21 cellular contexts compared by ENCODE assay signal in genomic region chr2:28687640-28688039, GRCh38.
DNase-seq lines count a peak whose midpoint lies in the region; ATAC-seq lines count a peak whose summit lies in the region.
"Had no signal": no experiment of that assay in that cellular context is flagged by ENCODE, and none has a peak within 500 bp of the region (broad histone marks: within the 10 kb centered on the region; RNA-seq: fewer than 3 reads in every experiment).

No MANE protein-coding gene starts in this region.

- ATAC-seq in GM18502 (IDR thresholded peaks at IDR 0.05; ENCODE audit: poor library complexity, unreplicated experiment): no peak
- ATAC-seq: GM23338, Panc1 had no signal

- H3K27me3 Mint-ChIP-seq in activated T-helper 1 cell treated with anti-CD3 and anti-CD28 coated beads, Interleukin-12 subunit alpha, Interleukin-12 subunit beta, Interleukin-2, Interleukin-4 antibody, amounts not matched to agents 30 ng/mL and 10 ng/mL and 1 ng/mL, durations not matched to agents 14 hours and 24 hours and 36 hours (ENCODE audit: insufficient read depth): peaks cover 1% of the 10 kb centered on the region

- H3K36me3 Mint-ChIP-seq in activated T-helper 1 cell treated with anti-CD3 and anti-CD28 coated beads, Interleukin-12 subunit alpha, Interleukin-12 subunit beta, Interleukin-2, Interleukin-4 antibody, amounts not matched to agents 30 ng/mL and 10 ng/mL and 1 ng/mL, durations not matched to agents 14 hours and 24 hours and 36 hours (ENCODE audit: low read depth): peaks cover 6% of the 10 kb centered on the region

- H2AFZ ChIP-seq in mesenchymal stem cell (ENCODE audit: low read depth, low read length): no peak overlapping the region
- H2AFZ ChIP-seq: GM23338 had no signal

- H3K79me1 ChIP-seq in mesenchymal stem cell (replicated peaks; ENCODE audit: low read length, poor library complexity, severe bottlenecking): no peaks in the 10 kb centered on the region

- intact Hi-C loops in activated T-helper 1 cell treated with anti-CD3 and anti-CD28 coated beads, Interleukin-12 subunit alpha, Interleukin-12 subunit beta, Interleukin-2, Interleukin-4 antibody, amounts not matched to agents 30 ng/mL and 10 ng/mL and 1 ng/mL, durations not matched to agents 14 hours and 24 hours and 36 hours (cut with micrococcal nuclease): no loop called here

- H3K27me3 ChIP-seq in mesenchymal stem cell (ENCODE audit: control insufficient read depth in 1 of 2, insufficient read depth in 1 of 2, low read length in 2 of 2): no peaks in the 10 kb centered on the region

- H3K14ac ChIP-seq in mesenchymal stem cell (ENCODE audit: low read length in 2 of 2): no peak overlapping the region

- peaks cover 44% of the 10 kb centered on the region for H3K4me1 Mint-ChIP-seq in activated T-helper 1 cell treated with anti-CD3 and anti-CD28 coated beads, Interleukin-12 subunit alpha, Interleukin-12 subunit beta, Interleukin-2, Interleukin-4 antibody, amounts not matched to agents 30 ng/mL and 10 ng/mL and 1 ng/mL, durations not matched to agents 14 hours and 24 hours and 36 hours (ENCODE audit: low read depth)
- H3K4me1 Mint-ChIP-seq: B cell had no signal

- no peak overlapping the region for H3K4me3 Mint-ChIP-seq in activated T-helper 1 cell treated with anti-CD3 and anti-CD28 coated beads, Interleukin-12 subunit alpha, Interleukin-12 subunit beta, Interleukin-2, Interleukin-4 antibody, amounts not matched to agents 30 ng/mL and 10 ng/mL and 1 ng/mL, durations not matched to agents 14 hours and 24 hours and 36 hours
- H3K4me3 Mint-ChIP-seq: B cell, GM23338 had no signal

- no peak overlapping the region for H3K4me3 ChIP-seq in mesenchymal stem cell (ENCODE audit: insufficient read depth in 1 of 2, low read depth in 1 of 2, low read length in 2 of 2)
- H3K4me3 ChIP-seq: GM23338 had no signal

- peak overlapping the region; percentile 76 for H2AK5ac ChIP-seq in mesenchymal stem cell (ENCODE audit: low read length, severe bottlenecking)

- H3K9me3 Mint-ChIP-seq in activated T-helper 1 cell treated with anti-CD3 and anti-CD28 coated beads, Interleukin-12 subunit alpha, Interleukin-12 subunit beta, Interleukin-2, Interleukin-4 antibody, amounts not matched to agents 30 ng/mL and 10 ng/mL and 1 ng/mL, durations not matched to agents 14 hours and 24 hours and 36 hours: no peaks in the 10 kb centered on the region
- H3K9me3 Mint-ChIP-seq: GM23338 had no signal

- no peak overlapping the region for H2BK12ac ChIP-seq in mesenchymal stem cell (ENCODE audit: low read length in 2 of 2)

- 100% methylated on average over 3 of the region's 5 CpGs for WGBS in mesenchymal stem cell

- H3K4me1 ChIP-seq in mesenchymal stem cell (ENCODE audit: control insufficient read depth, insufficient read depth, low read depth, low read length): peaks cover 23% of the 10 kb centered on the region

- H3K27ac ChIP-seq in mesenchymal stem cell (ENCODE audit: low read length, poor library complexity, severe bottlenecking): no peak overlapping the region
- H3K27ac ChIP-seq: 22Rv1, KMS-11 had no signal

- no peak overlapping the region for H4K91ac ChIP-seq in mesenchymal stem cell (ENCODE audit: low read length)

- no peak overlapping the region for H3K4me2 ChIP-seq in mesenchymal stem cell (ENCODE audit: low read length, poor library complexity, severe bottlenecking)
- H3K4me2 ChIP-seq: GM23338, KMS-11, SK-N-SH had no signal

- H3K27ac Mint-ChIP-seq in activated T-helper 1 cell treated with anti-CD3 and anti-CD28 coated beads, Interleukin-12 subunit alpha, Interleukin-12 subunit beta, Interleukin-2, Interleukin-4 antibody, amounts not matched to agents 30 ng/mL and 10 ng/mL and 1 ng/mL, durations not matched to agents 14 hours and 24 hours and 36 hours: peak overlapping the region; percentile 36
- H3K27ac Mint-ChIP-seq: B cell, GM23338 had no signal

- no peak overlapping the region for H3K4ac ChIP-seq in mesenchymal stem cell (ENCODE audit: low read depth in 1 of 2, low read length in 2 of 2)

- H2BK15ac ChIP-seq in mesenchymal stem cell (ENCODE audit: low read depth, poor library complexity, severe bottlenecking): no peak overlapping the region

- H4K8ac ChIP-seq in mesenchymal stem cell (ENCODE audit: low read length): no peak overlapping the region

- peak overlapping the region in 1 of 2 experiments; percentile 26 for H3K18ac ChIP-seq in mesenchymal stem cell (ENCODE audit: low read depth in 1 of 2, low read length in 2 of 2)

- H3K9me3 ChIP-seq in mesenchymal stem cell (ENCODE audit: control insufficient read depth, low read length): no peaks in the 10 kb centered on the region
- H3K9me3 ChIP-seq: SK-N-SH had no signal

- H3K23ac ChIP-seq in mesenchymal stem cell (ENCODE audit: low read length in 2 of 2): no peak overlapping the region

- peak; percentile 35 for DNase-seq in NCI-H2107 treated with DMSO at 0.1 percent for 48 hours (lab: John Stamatoyannopoulos, UW; ENCODE audit: unreplicated experiment)
- DNase-seq in NCI-H2107 (lab: John Stamatoyannopoulos, UW): no peak
- peak; percentile 43 for DNase-seq in M059J (ENCODE audit: low read depth)
- DNase-seq in activated T-helper 1 cell treated with anti-CD3 and anti-CD28 coated beads, Interleukin-12 subunit alpha, Interleukin-12 subunit beta, Interleukin-2, Interleukin-4 antibody, amounts not matched to agents 30 ng/mL and 10 ng/mL and 1 ng/mL, durations not matched to agents 14 hours and 24 hours and 36 hours (ENCODE audit: low spot score): no peak
- no peak for DNase-seq in mesenchymal stem cell
- no peak for DNase-seq in activated CD4-positive, alpha-beta T cell treated with anti-CD3 and anti-CD28 coated beads, Interleukin-2, amount 50 U/mL, for 4 hours
- DNase-seq in stimulated activated CD4-positive, alpha-beta T cell treated with anti-CD3 and anti-CD28 coated beads, Interleukin-12 subunit alpha, Interleukin-12 subunit beta, amount 100 ng/mL, for 4 hours: no peak
- DNase-seq: COR-L47, DMS 273 treated with DMSO at 0.1 percent for 48 hours, DND-41, NCI-H1417 treated with DMSO at 0.1 percent for 48 hours, NCI-H187 treated with DMSO at 0.1 percent for 48 hours, NCI-H526, SHP77, SK-N-SH had no signal

- H3K36me3 ChIP-seq in mesenchymal stem cell (ENCODE audit: control insufficient read depth in 1 of 2, insufficient read depth in 2 of 2, low read depth in 1 of 2, low read length in 2 of 2): no peaks in the 10 kb centered on the region

- no peak overlapping the region for H3K9ac ChIP-seq in mesenchymal stem cell (ENCODE audit: low read length)
- H3K9ac ChIP-seq: KMS-11, SK-N-SH had no signal

- no peak overlapping the region for H2BK5ac ChIP-seq in mesenchymal stem cell (ENCODE audit: low read depth, low read length, poor library complexity, severe bottlenecking)

- H2BK120ac ChIP-seq in mesenchymal stem cell (ENCODE audit: low read depth, low read length): no peak overlapping the region

Comparison
In these comparisons a context has a peak if more than half of its experiments do, and no peak if none do; other contexts are left out.
1. DNase-seq: peak in NCI-H2107 treated with DMSO at 0.1 percent for 48 hours (single experiment) and M059J (single experiment); none in NCI-H2107 (single experiment), activated T-helper 1 cell treated with anti-CD3 and anti-CD28 coated beads, Interleukin-12 subunit alpha, Interleukin-12 subunit beta, Interleukin-2, Interleukin-4 antibody, amounts not matched to agents 30 ng/mL and 10 ng/mL and 1 ng/mL, durations not matched to agents 14 hours and 24 hours and 36 hours (single experiment), mesenchymal stem cell (single experiment), activated CD4-positive, alpha-beta T cell treated with anti-CD3 and anti-CD28 coated beads, Interleukin-2, amount 50 U/mL, for 4 hours (0 of 2) and stimulated activated CD4-positive, alpha-beta T cell treated with anti-CD3 and anti-CD28 coated beads, Interleukin-12 subunit alpha, Interleukin-12 subunit beta, amount 100 ng/mL, for 4 hours (single experiment).